8 cellular contexts compared by ENCODE assay signal in genomic region chr15:74906193-74906449, GRCh38. TPM values are rescaled to one million over a fixed set of nuclear protein-coding genes. Genes with fewer than 3 reads are reported as not detected.
DNase-seq lines count a peak whose midpoint lies in the region; ATAC-seq and TF ChIP-seq lines count a peak whose summit lies in the region.

No MANE protein-coding gene starts in this region.

- peak overlapping the region; percentile 83 to 100 (median 98) for H3K4me3 Mint-ChIP-seq in CD4-positive, alpha-beta memory T cell
- H3K4me3 Mint-ChIP-seq in MCF 10A (ENCODE audit: unreplicated experiment) = peak overlapping the region; percentile 95

- peaks cover 27 to 56% (median 42%) of the 10 kb centered on the region in 4 donors for H3K4me1 Mint-ChIP-seq in CD4-positive, alpha-beta memory T cell
- H3K4me1 Mint-ChIP-seq in MCF 10A (ENCODE audit: insufficient read depth, unreplicated experiment) = peaks cover 15% of the 10 kb centered on the region

- H3K27ac ChIP-seq in CD4-positive, alpha-beta memory T cell (ENCODE audit: low read depth, low read length) = peak overlapping the region; percentile 83
- peak overlapping the region; percentile 73 for H3K27ac ChIP-seq in OCI-LY1 (ENCODE audit: low read depth, low read length, poor library complexity, severe bottlenecking)

- peaks cover 37% of the 10 kb centered on the region for H3K4me1 ChIP-seq in CD4-positive, alpha-beta memory T cell (ENCODE audit: insufficient read depth, low read length)
- peaks cover 38% of the 10 kb centered on the region for H3K4me1 ChIP-seq in OCI-LY1 (ENCODE audit: insufficient read depth, low read length, severe bottlenecking)

- H4K20me1 ChIP-seq in OCI-LY1 (ENCODE audit: insufficient read depth, low read length) = no peaks in the 10 kb centered on the region

- intact Hi-C loops in CD4-positive, alpha-beta memory T cell (cut with micrococcal nuclease) = loop anchor here (1.0 to 5.0 kb wide), 5 partner anchors 16 to 61 kb away; partner anchors contain the start of genes COX5A, MPI and SCAMP2
- intact Hi-C loops in MCF 10A (cut with micrococcal nuclease) = no loop called here

- H3K27ac Mint-ChIP-seq in CD4-positive, alpha-beta memory T cell = peak overlapping the region; percentile 90 to 94 (median 92)
- peak overlapping the region; percentile 97 for H3K27ac Mint-ChIP-seq in MCF 10A (ENCODE audit: low read depth, unreplicated experiment)

- CTCF ChIA-PET in CD4-positive, alpha-beta memory T cell (lab: Charles Lee; ENCODE audit: partially characterized antibody) = interaction anchor here (0.9 to 10.4 kb wide), 16 partner anchors 9 to 272 kb away, joined by 3 to 136 read pairs (median 5); partner anchors contain the start of gene ULK3
- CTCF ChIA-PET in MCF 10A (lab: Yijun Ruan, JAX) = interaction anchor here (0.7 to 1.6 kb wide), 9 partner anchors 9 to 322 kb away, joined by 3 to 10 read pairs (median 3); partner anchors contain the start of gene ULK3

- H3K27me3 Mint-ChIP-seq in CD4-positive, alpha-beta memory T cell = no peaks in the 10 kb centered on the region
- H3K27me3 Mint-ChIP-seq in MCF 10A (ENCODE audit: insufficient read depth, unreplicated experiment) = no peaks in the 10 kb centered on the region

- DNase-seq in CD4-positive, alpha-beta memory T cell = peak in 2 of 5 donors; percentile 21 to 23
- DNase-seq in MCF 10A (ENCODE audit: unreplicated experiment) (no peak), kidney epithelial cell (ENCODE audit: low read depth) (no peak), NCI-H187 treated with DMSO at 0.1 percent for 48 hours (lab: John Stamatoyannopoulos, UW) (no peak), T-helper 9 cell (no peak)
- peak; percentile 7 for DNase-seq in stimulated activated CD8-positive, alpha-beta memory T cell treated with anti-CD3 and anti-CD28 coated beads, Interleukin-7, amount 100 ng/mL, for 24 hours (ENCODE audit: low read depth)

- BruUV-seq in MCF 10A (replicated peaks; lab: Mats Ljungman, UMichigan) = TSS peak; percentile 22

- H3K9me2 ChIP-seq in OCI-LY1 (ENCODE audit: low read depth, low read length) = no peaks in the 10 kb centered on the region

- peaks cover 25% of the 10 kb centered on the region for H3K36me3 ChIP-seq in CD4-positive, alpha-beta memory T cell (ENCODE audit: insufficient read depth, low read length)
- peaks cover 47% of the 10 kb centered on the region for H3K36me3 ChIP-seq in OCI-LY1 (ENCODE audit: insufficient read depth, low read length)
- H3K36me3 ChIP-seq in kidney epithelial cell (ENCODE audit: control insufficient read depth, insufficient read depth, low read length) = no peaks in the 10 kb centered on the region

- no peaks in the 10 kb centered on the region for H3K9me3 Mint-ChIP-seq in CD4-positive, alpha-beta memory T cell
- no peaks in the 10 kb centered on the region for H3K9me3 Mint-ChIP-seq in MCF 10A (ENCODE audit: unreplicated experiment)

- peak overlapping the region; percentile 98 for H3K4me2 ChIP-seq in OCI-LY1 (ENCODE audit: low read length)

- ATAC-seq in GM21786 (IDR thresholded peaks at IDR 0.05; ENCODE audit: unreplicated experiment) = peak; percentile 19

- POLR2A ChIA-PET in CD4-positive, alpha-beta memory T cell (lab: Charles Lee; ENCODE audit: partially characterized antibody) = interaction anchor here (0.6 to 10.8 kb wide), 30 partner anchors 12 to 546 kb away, joined by 3 to 155 read pairs (median 4); partner anchors contain the start of genes COX5A, CPLX3, CSK and MPI
- POLR2A ChIA-PET in MCF 10A (lab: Yijun Ruan, JAX) = interaction anchor here (0.6 to 2.6 kb wide), 30 partner anchors 8 to 296 kb away, joined by 3 to 29 read pairs (median 5); partner anchors contain the start of genes C15orf39, COX5A, CSK and MPI

- H3K9me3 ChIP-seq in CD4-positive, alpha-beta memory T cell (ENCODE audit: control insufficient read depth in 1 of 2, low read length in 2 of 2) = no peaks in the 10 kb centered on the region
- no peaks in the 10 kb centered on the region for H3K9me3 ChIP-seq in OCI-LY1 (ENCODE audit: low read length)

- no peaks in the 10 kb centered on the region for H3K27me3 ChIP-seq in CD4-positive, alpha-beta memory T cell (ENCODE audit: insufficient read depth, low read length)
- no peaks in the 10 kb centered on the region for H3K27me3 ChIP-seq in OCI-LY1 (ENCODE audit: insufficient read depth, low read length)
- H3K27me3 ChIP-seq in kidney epithelial cell (ENCODE audit: control insufficient read depth, insufficient read depth, low read length) = no peaks in the 10 kb centered on the region

- no peaks in the 10 kb centered on the region; the same call in 1 of the 2 replicates for H3F3A ChIP-seq in OCI-LY1 (ENCODE audit: insufficient read depth, low read length)

- TF ChIP-seq CTCF in OCI-LY1 (IDR thresholded peaks at IDR 0.05; ENCODE audit: low read length) (no peak), MCF 10A (IDR thresholded peaks at IDR 0.05; ENCODE audit: unreplicated experiment) (no peak), kidney epithelial cell (IDR thresholded peaks at IDR 0.05; ENCODE audit: insufficient read depth, low read length, poor library complexity, severe bottlenecking) (no peak)

- H3K9ac ChIP-seq in OCI-LY1 (ENCODE audit: low read length) = peak overlapping the region; percentile 92

- H2AFZ ChIP-seq in OCI-LY1 (ENCODE audit: low read length) = no peak overlapping the region

- peak overlapping the region; percentile 61 to 94 for H3K4me3 ChIP-seq in CD4-positive, alpha-beta memory T cell (ENCODE audit: low read length in 2 of 2)
- H3K4me3 ChIP-seq in OCI-LY1 (ENCODE audit: low read depth, low read length, poor library complexity, severe bottlenecking) = peak overlapping the region; percentile 84
- H3K4me3 ChIP-seq in kidney epithelial cell (ENCODE audit: low read depth, low read length) = peak overlapping the region; percentile 91

- H3K36me3 Mint-ChIP-seq in CD4-positive, alpha-beta memory T cell = peaks cover 10 to 42% of the 10 kb centered on the region in 2 donors
- peaks cover 41% of the 10 kb centered on the region for H3K36me3 Mint-ChIP-seq in MCF 10A (ENCODE audit: insufficient read depth, unreplicated experiment)

- H3K79me2 ChIP-seq in OCI-LY1 (ENCODE audit: insufficient read depth, low read length) = peaks cover 7% of the 10 kb centered on the region; the same call in 1 of the 2 replicates

RNA-seq across cellular contexts. Expression of gene FAM219B, which starts 0.5 kb away (rescaled TPM):
- 100 to 1,000 TPM; 101 to 117 TPM for total RNA-seq in CD4-positive, alpha-beta memory T cell
- 10 to 100 TPM; 17.4 to 26.1 TPM for polyA plus RNA-seq in CD4-positive, alpha-beta memory T cell
- 62.9 and 68.4 TPM in 2 replicates for total RNA-seq in MCF 10A (2022)
- 42.2 and 49.3 TPM in 2 replicates for total RNA-seq in kidney epithelial cell

RNA-seq across cellular contexts. Expression of gene MPI, which starts 16.3 kb away (rescaled TPM):
- total RNA-seq in CD4-positive, alpha-beta memory T cell = 10 to 100 TPM; 70.4 to 73.1 TPM
- polyA plus RNA-seq in CD4-positive, alpha-beta memory T cell = 10 to 100 TPM; 63.0 to 66.2 TPM
- total RNA-seq in MCF 10A (2022) (30.8 and 31.4 TPM in 2 replicates), kidney epithelial cell (39.5 and 45.2 TPM in 2 replicates)

RNA-seq across cellular contexts. Expression of gene COX5A, which starts 31.8 kb away (rescaled TPM):
- 10 to 100 TPM; 66.8 to 74.4 TPM for total RNA-seq in CD4-positive, alpha-beta memory T cell
- polyA plus RNA-seq in CD4-positive, alpha-beta memory T cell = 100 to 1,000 TPM; 331 to 336 TPM
- total RNA-seq in MCF 10A (2022) (295 and 339 TPM in 2 replicates), kidney epithelial cell (132 and 136 TPM in 2 replicates)

RNA-seq across cellular contexts. Expression of gene SCAMP2, which starts 33.0 kb away (rescaled TPM):
- total RNA-seq in CD4-positive, alpha-beta memory T cell = 100 to 1,000 TPM; 132 to 138 TPM
- 100 to 1,000 TPM; 152 to 179 TPM for polyA plus RNA-seq in CD4-positive, alpha-beta memory T cell
- total RNA-seq in MCF 10A (2022) = 64.4 and 67.7 TPM in 2 replicates
- total RNA-seq in kidney epithelial cell = 93.4 and 107 TPM in 2 replicates

RNA-seq across cellular contexts. Expression of gene RPP25, which starts 50.5 kb away (rescaled TPM):
- 1 to 10 TPM; 2.6 to 2.8 TPM for total RNA-seq in CD4-positive, alpha-beta memory T cell
- polyA plus RNA-seq in CD4-positive, alpha-beta memory T cell = 1 to 10 TPM; 2.6 to 2.8 TPM
- total RNA-seq in MCF 10A (2022) = 0.17 TPM in 1 of 2 replicates, not detected in the other
- total RNA-seq in kidney epithelial cell = 9.6 and 12.8 TPM in 2 replicates
